8 cellular contexts compared by ENCODE assay signal in the genomic region with DNA sequence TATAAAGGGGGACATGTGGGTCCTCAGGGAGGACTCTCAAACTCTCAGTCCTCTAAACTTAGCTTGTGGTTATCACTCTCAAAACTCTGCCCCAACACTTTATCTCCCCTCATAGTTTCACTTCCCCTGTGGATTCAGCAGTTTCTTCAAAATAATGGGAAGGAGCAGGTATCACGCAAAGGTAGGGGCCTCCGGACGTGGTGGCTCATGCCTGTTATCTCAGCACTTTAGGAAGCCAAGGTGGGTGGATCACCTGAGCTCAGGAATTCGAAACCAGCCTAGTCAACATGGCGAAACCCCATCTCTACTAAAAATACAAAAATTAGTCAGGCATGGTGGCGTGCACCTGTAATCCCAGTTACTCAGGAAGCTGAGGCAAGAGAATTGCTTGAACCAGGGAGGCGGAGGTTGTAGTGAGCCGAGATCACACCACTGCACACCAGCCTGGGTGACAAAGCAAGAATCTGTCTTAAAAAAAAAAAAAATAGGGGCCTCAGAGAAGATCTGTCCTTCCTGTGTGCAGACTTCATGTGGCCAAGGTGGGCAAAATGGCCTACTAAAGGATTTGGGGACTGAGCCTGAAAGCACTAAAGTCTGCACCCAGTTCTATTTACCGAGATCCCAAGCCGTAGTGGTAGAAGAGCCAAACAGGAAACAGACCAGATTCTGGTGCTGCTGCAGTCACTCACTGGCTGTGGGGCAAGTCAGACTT. TPM values are rescaled to one million over a fixed set of nuclear protein-coding genes. Genes with fewer than 3 reads are reported as not detected.
DNase-seq lines count a peak whose midpoint lies in the region; ATAC-seq and TF ChIP-seq lines count a peak whose summit lies in the region.
"Had no signal": no experiment of that assay in that cellular context is flagged by ENCODE, and none has a peak within 500 bp of the region (broad histone marks: within the 10 kb centered on the region; RNA-seq: fewer than 3 reads in every experiment).

No MANE protein-coding gene starts in this region.

- peak overlapping the region; percentile 68 for H2AFZ ChIP-seq in neuronal stem cell (ENCODE audit: low read length)
- H2AFZ ChIP-seq in trophoblast cell (ENCODE audit: insufficient read depth, low read length, poor library complexity): no peak overlapping the region

- H2BK12ac ChIP-seq in neuronal stem cell (ENCODE audit: low read length) (no peak overlapping the region), trophoblast cell (ENCODE audit: low read length) (no peak overlapping the region)

- H2BK15ac ChIP-seq in neuronal stem cell (ENCODE audit: low read length): no peak overlapping the region

- H3K27ac Mint-ChIP-seq in T-cell: peak overlapping the region; percentile 93 to 96

- CTCF ChIA-PET in T-cell (lab: Charles Lee) (interaction anchor here in 1 of 2 donors (0.7 kb wide), 1 partner anchor 1336 kb away, joined by 3 read pairs; no protein-coding TSS in a partner anchor), HEK293T (lab: Yijun Ruan, JAX) (no interaction called here)

- H4K8ac ChIP-seq in neuronal stem cell (ENCODE audit: low read depth, low read length): no peak overlapping the region
- no peak overlapping the region for H4K8ac ChIP-seq in trophoblast cell (ENCODE audit: low read depth, low read length)

- H3K36me3 ChIP-seq in neuronal stem cell (replicated peaks in 1 of 2; ENCODE audit: control insufficient read depth in 2 of 2, insufficient read depth in 2 of 2, low read length in 2 of 2) (no peaks in the 10 kb centered on the region), trophoblast cell (ENCODE audit: control insufficient read depth in 1 of 2, insufficient read depth in 2 of 2, low read length in 2 of 2) (no peaks in the 10 kb centered on the region)

- H3K14ac ChIP-seq in neuronal stem cell (ENCODE audit: low read length) (no peak overlapping the region), trophoblast cell (ENCODE audit: low read length) (no peak overlapping the region)

- peak; percentile 56 for ATAC-seq in HG02763 (IDR thresholded peaks at IDR 0.05; ENCODE audit: unreplicated experiment)
- peak; percentile 52 to 65 (median 62) for ATAC-seq in T-cell (replicated peaks in 1 of 4)

- H3K9me3 ChIP-seq in neuronal stem cell (replicated peaks in 1 of 2; ENCODE audit: control insufficient read depth in 2 of 2, insufficient read depth in 1 of 2, low read depth in 1 of 2, low read length in 2 of 2): no peaks in the 10 kb centered on the region
- H3K9me3 ChIP-seq in trophoblast cell (ENCODE audit: insufficient read depth, low read depth, low read length): no peaks in the 10 kb centered on the region

- no peak overlapping the region for H2AK5ac ChIP-seq in neuronal stem cell (ENCODE audit: low read depth, low read length)
- H2AK5ac ChIP-seq in trophoblast cell (ENCODE audit: low read length): no peak overlapping the region

- H3K9ac ChIP-seq in neuronal stem cell (ENCODE audit: low read depth, low read length, poor library complexity): no peak overlapping the region
- no peak overlapping the region for H3K9ac ChIP-seq in trophoblast cell (ENCODE audit: low read length)

- no peaks in the 10 kb centered on the region for H3K9me3 Mint-ChIP-seq in T-cell

- no peak overlapping the region for H4K12ac ChIP-seq in trophoblast cell (ENCODE audit: low read depth, low read length)

- H3K4me2 ChIP-seq in neuronal stem cell (ENCODE audit: insufficient read depth, low read length, poor library complexity, severe bottlenecking) (no peak overlapping the region), trophoblast cell (ENCODE audit: low read length) (no peak overlapping the region)

- no peak overlapping the region for H3K4me3 ChIP-seq in neuronal stem cell (ENCODE audit: low read length in 2 of 2)
- H3K4me3 ChIP-seq in trophoblast cell (ENCODE audit: low read depth, low read length): no peak overlapping the region

- no peaks in the 10 kb centered on the region for H3K79me2 ChIP-seq in trophoblast cell (ENCODE audit: control insufficient read depth, insufficient read depth, low read length, poor library complexity)

- H2BK5ac ChIP-seq in neuronal stem cell (ENCODE audit: low read length): no peak overlapping the region
- no peak overlapping the region for H2BK5ac ChIP-seq in trophoblast cell (ENCODE audit: low read depth, low read length, poor library complexity)

- H3K36me3 Mint-ChIP-seq in T-cell: peaks cover 55% of the 10 kb centered on the region

- H3K27me3 Mint-ChIP-seq in T-cell: no peaks in the 10 kb centered on the region

- peaks cover 79 to 92% (median 87%) of the 10 kb centered on the region in 3 donors for H3K4me1 Mint-ChIP-seq in T-cell

- POLR2A ChIA-PET in T-cell (lab: Charles Lee): interaction anchor here in 1 of 2 donors (0.6 kb wide), 1 partner anchor 281 kb away, joined by 3 read pairs; no protein-coding TSS in a partner anchor
- POLR2A ChIA-PET in HEK293T (lab: Yijun Ruan, JAX): no interaction called here

- no peak overlapping the region for H3K18ac ChIP-seq in neuronal stem cell (ENCODE audit: low read length)
- H3K18ac ChIP-seq in trophoblast cell (ENCODE audit: low read length): no peak overlapping the region

- H3K4me3 Mint-ChIP-seq in T-cell: peak overlapping the region; percentile 70 to 74 (median 71)

- no peak overlapping the region for H3K27ac ChIP-seq in neuronal stem cell (replicated peaks; ENCODE audit: low read length)
- no peak overlapping the region for H3K27ac ChIP-seq in trophoblast cell (ENCODE audit: low read depth, low read length)
- H3K27ac ChIP-seq: HL-60 had no signal

- H3K4me1 ChIP-seq in neuronal stem cell (ENCODE audit: control insufficient read depth in 2 of 2, insufficient read depth in 1 of 2, low read depth in 1 of 2, low read length in 2 of 2) (peaks cover 2 to 10% of the 10 kb centered on the region in 2 donors), trophoblast cell (ENCODE audit: control insufficient read depth in 1 of 2, insufficient read depth in 2 of 2, low read length in 2 of 2) (peaks cover 0 to 2% of the 10 kb centered on the region in 2 experiments)

- H3K27me3 ChIP-seq in neuronal stem cell (ENCODE audit: control insufficient read depth in 3 of 3, insufficient read depth in 3 of 3, low read depth in 1 of 3, low read length in 3 of 3) (peaks cover 0 to 33% (median 28%) of the 10 kb centered on the region in 3 experiments), trophoblast cell (ENCODE audit: insufficient read depth, low read length) (no peaks in the 10 kb centered on the region)

- H4K91ac ChIP-seq in neuronal stem cell (ENCODE audit: low read depth, low read length, poor library complexity) (no peak overlapping the region), trophoblast cell (ENCODE audit: low read depth, low read length) (no peak overlapping the region)

- DNase-seq in GM19238 (ENCODE audit: insufficient read length, low spot score): peak; percentile 73
- DNase-seq in T-cell: peak in 1 of 34 experiments; percentile 33
- no peak for DNase-seq in neuronal stem cell (ENCODE audit: low spot score)
- DNase-seq in trophoblast cell: no peak
- no peak for DNase-seq in NCI-H1694 treated with DMSO at 0.1 percent for 48 hours (lab: John Stamatoyannopoulos, UW)
- DNase-seq in HEK293T (ENCODE audit: extremely low spot score): no peak

- H3K79me1 ChIP-seq in neuronal stem cell (ENCODE audit: low read depth, low read length) (no peaks in the 10 kb centered on the region), trophoblast cell (ENCODE audit: low read length) (no peaks in the 10 kb centered on the region)

- WGBS in neuronal stem cell (ENCODE audit: extremely low coverage in 2 of 2, insufficient read length in 2 of 2, insufficient replicate concordance in 1 of 2), 2 donors: no CpG with 5 or more reads among the region's 10 CpGs
- no CpG with 5 or more reads among the region's 10 CpGs for WGBS in trophoblast cell (ENCODE audit: extremely low coverage, insufficient coverage, insufficient read length)

- H2BK120ac ChIP-seq in neuronal stem cell (ENCODE audit: low read depth, low read length) (no peak overlapping the region), trophoblast cell (ENCODE audit: insufficient read depth, low read length, poor library complexity) (no peak overlapping the region)

- H3K4ac ChIP-seq in neuronal stem cell (ENCODE audit: low read length) (no peak overlapping the region), trophoblast cell (ENCODE audit: low read depth, low read length) (no peak overlapping the region)

- H3K23ac ChIP-seq in neuronal stem cell (ENCODE audit: low read depth, low read length, poor library complexity): no peak overlapping the region
- no peak overlapping the region for H3K23ac ChIP-seq in trophoblast cell (ENCODE audit: low read length)

TF ChIP-seq in HEK293T, 16 proteins besides CTCF, POLR2A, EP300 and RAD21:
- no peak for TF ChIP-seq TARDBP (IDR thresholded peaks at IDR 0.05)
- no peak for TF ChIP-seq LEF1 (IDR thresholded peaks at IDR 0.05; ENCODE audit: borderline replicate concordance)
- no peak for TF ChIP-seq NFRKB (IDR thresholded peaks at IDR 0.05)
- TF ChIP-seq, protein P1, sequence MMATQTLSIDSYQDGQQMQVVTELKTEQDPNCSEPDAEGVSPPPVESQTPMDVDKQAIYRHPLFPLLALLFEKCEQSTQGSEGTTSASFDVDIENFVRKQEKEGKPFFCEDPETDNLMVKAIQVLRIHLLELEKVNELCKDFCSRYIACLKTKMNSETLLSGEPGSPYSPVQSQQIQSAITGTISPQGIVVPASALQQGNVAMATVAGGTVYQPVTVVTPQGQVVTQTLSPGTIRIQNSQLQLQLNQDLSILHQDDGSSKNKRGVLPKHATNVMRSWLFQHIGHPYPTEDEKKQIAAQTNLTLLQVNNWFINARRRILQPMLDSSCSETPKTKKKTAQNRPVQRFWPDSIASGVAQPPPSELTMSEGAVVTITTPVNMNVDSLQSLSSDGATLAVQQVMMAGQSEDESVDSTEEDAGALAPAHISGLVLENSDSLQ (IDR thresholded peaks at IDR 0.05): no peak
- TF ChIP-seq ELF4 (IDR thresholded peaks at IDR 0.05): no peak
- no peak for TF ChIP-seq FOXK2 (IDR thresholded peaks at IDR 0.05)
- no peak for TF ChIP-seq SP1 (IDR thresholded peaks at IDR 0.05)
- TF ChIP-seq FOXM1 (IDR thresholded peaks at IDR 0.05; ENCODE audit: borderline replicate concordance): no peak

RNA-seq across cellular contexts. Expression of a gene that starts 6.4 kb away (rescaled TPM):
- total RNA-seq in T-cell: 100 to 1,000 TPM; 247 to 590 (median 469) TPM
- 0.07 TPM for polyA plus RNA-seq in neuronal stem cell (2013, experiment 1 of 2)
- polyA plus RNA-seq in neuronal stem cell (2013, experiment 2 of 2): 0.03 TPM
- polyA plus RNA-seq in trophoblast cell (2013): 0.11 and 0.12 TPM in 2 replicates

RNA-seq across cellular contexts. Expression of a gene that starts 19.9 kb away (rescaled TPM):
- 10 to 100 TPM; 48.6 to 69.6 (median 62.3) TPM for total RNA-seq in T-cell
- polyA plus RNA-seq in neuronal stem cell (2013, experiment 1 of 2): 14.3 TPM
- polyA plus RNA-seq in neuronal stem cell (2013, experiment 2 of 2): 14.1 TPM
- polyA plus RNA-seq in trophoblast cell (2013): 8.8 and 9.2 TPM in 2 replicates

RNA-seq across cellular contexts. Expression of a gene that starts 20.1 kb away (rescaled TPM):
- total RNA-seq in T-cell: 10 to 100 TPM; 36.4 to 94.2 (median 83.9) TPM
- 19.7 TPM for polyA plus RNA-seq in neuronal stem cell (2013, experiment 1 of 2)
- 19.5 TPM for polyA plus RNA-seq in neuronal stem cell (2013, experiment 2 of 2)
- polyA plus RNA-seq in trophoblast cell (2013): 7.0 and 7.6 TPM in 2 replicates

RNA-seq across cellular contexts. Expression of a gene that starts 31.4 kb away (rescaled TPM):
- total RNA-seq in T-cell: 10 to 100 TPM; 20.3 to 91.3 (median 74.2) TPM
- polyA plus RNA-seq in neuronal stem cell (2013, experiment 1 of 2): 11.1 TPM
- polyA plus RNA-seq in neuronal stem cell (2013, experiment 2 of 2): 10.9 TPM
- polyA plus RNA-seq in trophoblast cell (2013): 9.8 and 10.0 TPM in 2 replicates
